Comparison of ENCODE assay signal across 1 cellular context in genomic region chr11:69352181-69352580, GRCh38.
TF ChIP-seq lines count a peak whose summit lies in the region.

No MANE protein-coding gene starts in this region.

TF ChIP-seq in endothelial cell of umbilical vein, 7 proteins besides CTCF, POLR2A, EP300 and RAD21:
- TF ChIP-seq EZH2 (IDR thresholded peaks at IDR 0.05; ENCODE audit: borderline replicate concordance, low read depth, low read length, severe bottlenecking) (no peak), GATA2 (IDR thresholded peaks at IDR 0.05; ENCODE audit: insufficient read depth, insufficient read length, low read depth, low read length) (no peak)
TF ChIP-seq in endothelial cell of umbilical vein: peak in this region for 0.
